17 cellular contexts compared by ENCODE assay signal in genomic region chr3:111769110-111769509, GRCh38.
DNase-seq lines count a peak whose midpoint lies in the region; ATAC-seq and TF ChIP-seq lines count a peak whose summit lies in the region.
"Had no signal": no experiment of that assay in that cellular context is flagged by ENCODE, and none has a peak within 500 bp of the region (broad histone marks: within the 10 kb centered on the region; RNA-seq: fewer than 3 reads in every experiment).

No MANE protein-coding gene starts in this region.

- peak overlapping the region; percentile 40 to 60 for H3K27ac ChIP-seq in right atrium auricular region
- H3K27ac ChIP-seq in psoas muscle, result peak overlapping the region; percentile 11
- H3K27ac ChIP-seq: 22Rv1, C4-2B, neural progenitor cell, SJSA1 had no signal

- H3K4me3 ChIP-seq in right atrium auricular region, result no peak overlapping the region
- no peak overlapping the region for H3K4me3 ChIP-seq in psoas muscle
- H3K4me3 ChIP-seq: lung, neural progenitor cell, SJSA1 had no signal

- ATAC-seq in Right ventricle myocardium inferior (peak; percentile 85), psoas muscle (peak in 1 of 4 donors; percentile 46), GM19463 (IDR thresholded peaks at IDR 0.05; ENCODE audit: unreplicated experiment) (no peak), GM18909 (IDR thresholded peaks at IDR 0.05; ENCODE audit: poor library complexity, unreplicated experiment) (no peak)

- H3K4me1 ChIP-seq in right atrium auricular region (peaks cover 0 to 26% of the 10 kb centered on the region in 2 donors), psoas muscle (no peaks in the 10 kb centered on the region)
- H3K4me1 ChIP-seq: neural progenitor cell had no signal

- no peaks in the 10 kb centered on the region for H3K36me3 ChIP-seq in right atrium auricular region
- no peaks in the 10 kb centered on the region for H3K36me3 ChIP-seq in psoas muscle (ENCODE audit: insufficient read depth in 1 of 2, low read depth in 1 of 2)
- H3K36me3 ChIP-seq: neural progenitor cell, SJSA1 had no signal

- DNase-seq in Right ventricle myocardium inferior (ENCODE audit: missing footprints) (no peak), cardiac septum (ENCODE audit: low spot score) (no peak), right atrium auricular region (ENCODE audit: low spot score) (no peak), psoas muscle (no peak), T-helper 9 cell (no peak), pons (ENCODE audit: low spot score) (no peak)
- DNase-seq: activated CD4-positive, alpha-beta T cell treated with anti-CD3 and anti-CD28 coated beads, Interleukin-2, amount 50 U/mL, for 48 hours; H7; NCI-H2171; stimulated activated naive CD4-positive, alpha-beta T cell had no signal

- H3K9me3 ChIP-seq in right atrium auricular region (no peaks in the 10 kb centered on the region), psoas muscle (no peaks in the 10 kb centered on the region)
- H3K9me3 ChIP-seq: SJSA1 had no signal

- intact Hi-C loops in Right ventricle myocardium inferior (cut with DNase I) (no loop called here), cardiac septum (cut with DNase I) (no loop called here), psoas muscle (cut with DNase I) (no loop called here)

- H3K27me3 ChIP-seq in right atrium auricular region (no peaks in the 10 kb centered on the region), psoas muscle (ENCODE audit: insufficient read depth in 3 of 3, low read length in 2 of 3) (no peaks in the 10 kb centered on the region)
- H3K27me3 ChIP-seq: neural progenitor cell, SJSA1 had no signal

- TF ChIP-seq CTCF in right atrium auricular region (IDR thresholded peaks at IDR 0.05) (no peak), psoas muscle (IDR thresholded peaks at IDR 0.05) (no peak)
